In the genomic region with DNA sequence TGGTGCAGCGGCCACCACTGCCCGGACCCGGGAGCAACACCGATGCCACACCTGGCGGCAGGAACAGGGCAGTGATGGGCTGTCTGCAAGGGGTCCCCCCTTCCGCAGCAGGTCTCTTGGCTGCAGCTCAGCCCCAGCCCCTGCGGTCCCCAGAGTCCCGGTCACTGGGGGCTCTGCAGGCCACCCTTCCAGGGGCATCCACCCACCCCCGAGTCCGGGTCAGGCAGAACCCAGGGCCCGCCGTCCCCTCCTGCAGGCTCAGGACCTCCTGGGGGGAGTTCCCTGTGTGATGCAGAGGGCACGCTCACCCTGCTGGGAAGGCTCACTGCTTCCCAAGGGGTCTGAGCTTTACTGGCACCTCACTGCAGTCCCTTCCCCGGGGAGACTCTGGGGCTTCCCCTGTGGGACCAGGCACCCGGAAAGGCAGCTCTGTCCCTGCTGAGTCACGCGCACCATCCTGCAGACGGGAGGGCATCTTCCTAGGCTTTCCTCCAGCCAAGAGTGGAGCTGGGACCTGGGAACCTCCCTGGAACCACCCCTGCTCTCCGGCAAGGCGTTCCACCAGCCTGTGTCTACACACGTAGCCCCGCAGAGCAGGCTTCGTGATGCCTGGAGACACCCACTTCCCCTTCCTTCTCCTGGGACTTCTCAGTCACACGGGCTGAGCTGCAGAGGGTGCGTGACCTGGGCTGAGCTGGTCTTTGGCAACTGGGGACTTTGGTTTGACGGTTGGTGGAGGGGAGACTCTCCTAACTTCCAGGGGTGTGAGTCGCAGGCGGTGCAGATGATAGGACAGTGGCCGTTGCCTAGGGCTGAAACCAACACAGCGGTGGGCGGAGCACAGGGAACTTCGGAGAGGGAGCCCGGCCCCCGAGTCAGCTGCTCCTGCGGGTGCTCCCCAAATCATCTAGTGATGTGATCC, we compare ENCODE assay signal across 8 cellular contexts. TPM values are rescaled to one million over a fixed set of nuclear protein-coding genes. Genes with fewer than 3 reads are reported as not detected.
DNase-seq lines count a peak whose midpoint lies in the region; ATAC-seq and TF ChIP-seq lines count a peak whose summit lies in the region.

No MANE protein-coding gene starts in this region.

- H3K9me3 ChIP-seq in SK-N-SH (no peaks in the 10 kb centered on the region), suprapubic skin (no peaks in the 10 kb centered on the region)

- H3K36me3 Mint-ChIP-seq in HFFc6 (ENCODE audit: low read depth) = no peaks in the 10 kb centered on the region

- H3K9ac ChIP-seq in SK-N-SH = no peak overlapping the region

- H3F3A ChIP-seq in SK-N-SH (replicated peaks; ENCODE audit: insufficient read depth) = peaks cover 12% of the 10 kb centered on the region

- H3K9me3 Mint-ChIP-seq in HFFc6 = no peaks in the 10 kb centered on the region

- H3K4me1 ChIP-seq in SK-N-SH (ENCODE audit: control insufficient read depth in 1 of 2, insufficient read depth in 2 of 2, low read depth in 1 of 2, low read length in 1 of 2) (peaks cover 0 to 5% of the 10 kb centered on the region in 2 experiments; a peak in 1 of 4 replicates), suprapubic skin (peaks cover 58% of the 10 kb centered on the region)

- H3K4me3 ChIP-seq in SK-N-SH (ENCODE audit: low read depth in 2 of 2, low read length in 1 of 2) = no peak overlapping the region
- H3K4me3 ChIP-seq in suprapubic skin = peak overlapping the region; percentile 37

- H3K79me2 ChIP-seq in SK-N-SH (ENCODE audit: insufficient read depth) = no peaks in the 10 kb centered on the region

- 52% methylated on average over 31 of the region's 35 CpGs for WGBS in SK-N-SH (ENCODE audit: low lambda C conversion rate)
- 38% methylated on average over 16 of the region's 35 CpGs for WGBS in suprapubic skin

- CTCF ChIA-PET in SK-N-SH (lab: Yijun Ruan, JAX) = interaction anchor here (0.6 to 4.1 kb wide), 24 partner anchors 12 to 286 kb away, joined by 3 to 60 read pairs (median 4); partner anchors contain the start of genes ALYREF, ANAPC11, ARHGDIA and MRPL12

- TF ChIP-seq EP300 in SK-N-SH (IDR thresholded peaks at IDR 0.05; ENCODE audit: borderline replicate concordance in 1 of 2, low read depth in 1 of 2, low read length in 1 of 2) (no peak), suprapubic skin (IDR thresholded peaks at IDR 0.05) (no peak)

- no peaks in the 10 kb centered on the region for H4K20me1 ChIP-seq in SK-N-SH (ENCODE audit: insufficient read depth)

- peaks cover 36% of the 10 kb centered on the region for H3K4me1 Mint-ChIP-seq in HFFc6 (ENCODE audit: low read depth)

- peak; percentile 56 for ATAC-seq in HG02588 (IDR thresholded peaks at IDR 0.05; ENCODE audit: unreplicated experiment)
- no peak for ATAC-seq in HG03159 (IDR thresholded peaks at IDR 0.05; ENCODE audit: unreplicated experiment)

- no peak for TF ChIP-seq POLR2A in suprapubic skin (IDR thresholded peaks at IDR 0.05)

- no peak for TF ChIP-seq RAD21 in SK-N-SH (IDR thresholded peaks at IDR 0.05; ENCODE audit: low read length)

- DNase-seq in Caki2 (ENCODE audit: low read depth) (peak; percentile 88), SK-N-SH (no peak), glomerular visceral epithelial cell (ENCODE audit: extremely low spot score) (peak; percentile 80), suprapubic skin (ENCODE audit: low spot score in 2 of 2) (peak in 1 of 2 donors; percentile 68), HFFc6 (no peak), iPS-NIHi7 (ENCODE audit: extremely low spot score) (no peak)

- H3K27me3 ChIP-seq in SK-N-SH (ENCODE audit: insufficient read depth) = no peaks in the 10 kb centered on the region; the same call in 1 of the 2 replicates
- peaks cover 12% of the 10 kb centered on the region for H3K27me3 ChIP-seq in suprapubic skin

- no peaks in the 10 kb centered on the region for H3K9me2 ChIP-seq in SK-N-SH

- H3K27ac Mint-ChIP-seq in HFFc6 = no peak overlapping the region

- in situ Hi-C loops in Caki2 (cut with HindIII; ENCODE audit: low pct_unique_long_range_greater_than_20kb, low sequenced_read_pairs) = no loop called here

- H3K27ac ChIP-seq in SK-N-SH (ENCODE audit: low read depth in 2 of 2, low read length in 1 of 2) (no peak overlapping the region), suprapubic skin (peak overlapping the region; percentile 85)

- no peak overlapping the region for H3K4me3 Mint-ChIP-seq in HFFc6

- TF ChIP-seq CTCF in SK-N-SH (IDR thresholded peaks at IDR 0.05) (no peak), suprapubic skin (IDR thresholded peaks at IDR 0.05) (no peak), HFFc6 (IDR thresholded peaks at IDR 0.05) (no peak)

- no peak overlapping the region for H3K4me2 ChIP-seq in SK-N-SH

- no peaks in the 10 kb centered on the region for H3K36me3 ChIP-seq in SK-N-SH (replicated peaks in 1 of 2; ENCODE audit: control insufficient read depth in 1 of 2, insufficient read depth in 2 of 2, low read length in 1 of 2)
- H3K36me3 ChIP-seq in suprapubic skin = no peaks in the 10 kb centered on the region

- peak overlapping the region; percentile 81; the same call in 1 of the 2 replicates for H2AFZ ChIP-seq in SK-N-SH (ENCODE audit: low read depth)

- POLR2A ChIA-PET in SK-N-SH (lab: Yijun Ruan, JAX) = interaction anchor here (0.6 to 1.9 kb wide), 5 partner anchors 24 to 135 kb away, joined by 3 to 5 read pairs (median 4); partner anchors contain the start of genes ARHGDIA and MCRIP1

- H3K27me3 Mint-ChIP-seq in HFFc6 (ENCODE audit: insufficient read depth) = peaks cover 9% of the 10 kb centered on the region

TF ChIP-seq in SK-N-SH, 30 proteins besides CTCF, POLR2A, EP300 and RAD21:
- TF ChIP-seq JUND (IDR thresholded peaks at IDR 0.05) (no peak), RCOR1 (IDR thresholded peaks at IDR 0.05; ENCODE audit: low read length) (no peak), CHD2 (IDR thresholded peaks at IDR 0.05; ENCODE audit: low read length, partially characterized antibody) (no peak), POLR2AphosphoS5 (IDR thresholded peaks at IDR 0.05; ENCODE audit: low read depth, low read length) (no peak), RFX5 (IDR thresholded peaks at IDR 0.05; ENCODE audit: low read length) (no peak), ELF1 (IDR thresholded peaks at IDR 0.05) (no peak), YY1 (IDR thresholded peaks at IDR 0.05; ENCODE audit: low read depth) (no peak), USF1 (IDR thresholded peaks at IDR 0.05; ENCODE audit: borderline replicate concordance, low read depth) (no peak), EZH2phosphoT487 (IDR thresholded peaks at IDR 0.05; ENCODE audit: borderline replicate concordance, low read depth) (no peak), MEF2A (IDR thresholded peaks at IDR 0.05; ENCODE audit: borderline replicate concordance, low read depth) (no peak)
- TF ChIP-seq, protein P1, sequence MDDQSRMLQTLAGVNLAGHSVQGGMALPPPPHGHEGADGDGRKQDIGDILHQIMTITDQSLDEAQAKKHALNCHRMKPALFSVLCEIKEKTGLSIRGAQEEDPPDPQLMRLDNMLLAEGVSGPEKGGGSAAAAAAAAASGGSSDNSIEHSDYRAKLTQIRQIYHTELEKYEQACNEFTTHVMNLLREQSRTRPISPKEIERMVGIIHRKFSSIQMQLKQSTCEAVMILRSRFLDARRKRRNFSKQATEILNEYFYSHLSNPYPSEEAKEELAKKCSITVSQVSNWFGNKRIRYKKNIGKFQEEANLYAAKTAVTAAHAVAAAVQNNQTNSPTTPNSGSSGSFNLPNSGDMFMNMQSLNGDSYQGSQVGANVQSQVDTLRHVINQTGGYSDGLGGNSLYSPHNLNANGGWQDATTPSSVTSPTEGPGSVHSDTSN (IDR thresholded peaks at IDR 0.05) = no peak

RNA-seq across cellular contexts. Expression of gene SLC25A10, which starts 23.4 kb away (rescaled TPM):
- total RNA-seq in Caki2 (2014; rRNA removed; shearing (Covaris generic); ENCODE audit: low replicate concordance) = 93.2 and 105 TPM in 2 replicates
- 29.9 and 34.7 TPM in 2 replicates for polyA plus RNA-seq in SK-N-SH (2012; rRNA removed)
- polyA plus RNA-seq in SK-N-SH (2012; cell fraction: cytosol; rRNA removed) = 11.7 and 21.7 TPM in 2 replicates
- 44.0 and 46.7 TPM in 2 replicates for polyA plus RNA-seq in SK-N-SH (2012; cell fraction: nucleus; rRNA removed)
- total RNA-seq in suprapubic skin = 10 to 100 TPM; 14.1 to 32.0 (median 16.9) TPM
- 10 to 100 TPM; 13.2 to 21.9 (median 17.1) TPM for total RNA-seq in HFFc6 (2021; fragmentation: NEBNext Ultra II Directional; extraction: Animal tissue kit (Norgen Biotek cat#: 25700))

RNA-seq across cellular contexts. Expression of gene MRPL12, which starts 32.3 kb away (rescaled TPM):
- 185 and 238 TPM in 2 replicates for total RNA-seq in Caki2 (2014; rRNA removed; shearing (Covaris generic); ENCODE audit: low replicate concordance)
- 255 and 322 TPM in 2 replicates for polyA plus RNA-seq in SK-N-SH (2012; rRNA removed)
- 191 and 244 TPM in 2 replicates for polyA plus RNA-seq in SK-N-SH (2012; cell fraction: cytosol; rRNA removed)
- polyA plus RNA-seq in SK-N-SH (2012; cell fraction: nucleus; rRNA removed) = 113 and 204 TPM in 2 replicates
- 10 to 100 TPM; 27.6 to 65.7 (median 52.1) TPM for total RNA-seq in suprapubic skin
- 100 to 1,000 TPM; 105 to 124 (median 113) TPM for total RNA-seq in HFFc6 (2021; fragmentation: NEBNext Ultra II Directional; extraction: Animal tissue kit (Norgen Biotek cat#: 25700))

RNA-seq across cellular contexts. Expression of gene HGS, which starts 51.6 kb away (rescaled TPM):
- 87.1 and 96.6 TPM in 2 replicates for total RNA-seq in Caki2 (2014; rRNA removed; shearing (Covaris generic); ENCODE audit: low replicate concordance)
- 184 and 192 TPM in 2 replicates for polyA plus RNA-seq in SK-N-SH (2012; rRNA removed)
- 53.4 and 74.7 TPM in 2 replicates for polyA plus RNA-seq in SK-N-SH (2012; cell fraction: cytosol; rRNA removed)
- 726 and 951 TPM in 2 replicates for polyA plus RNA-seq in SK-N-SH (2012; cell fraction: nucleus; rRNA removed)
- 100 to 1,000 TPM in 3 of 4 donors, 10 to 100 TPM in 1; 91.0 to 181 (median 107) TPM for total RNA-seq in suprapubic skin
- 100 to 1,000 TPM; 106 to 127 (median 116) TPM for total RNA-seq in HFFc6 (2021; fragmentation: NEBNext Ultra II Directional; extraction: Animal tissue kit (Norgen Biotek cat#: 25700))

RNA-seq across cellular contexts. Expression of gene ARL16, which starts 51.8 kb away (rescaled TPM):
- total RNA-seq in Caki2 (2014; rRNA removed; shearing (Covaris generic); ENCODE audit: low replicate concordance) = 75.3 and 89.9 TPM in 2 replicates
- 148 and 166 TPM in 2 replicates for polyA plus RNA-seq in SK-N-SH (2012; rRNA removed)
- polyA plus RNA-seq in SK-N-SH (2012; cell fraction: cytosol; rRNA removed) = 127 and 132 TPM in 2 replicates
- 281 and 480 TPM in 2 replicates for polyA plus RNA-seq in SK-N-SH (2012; cell fraction: nucleus; rRNA removed)
- 10 to 100 TPM; 20.2 to 39.4 (median 36.2) TPM for total RNA-seq in suprapubic skin
- 10 to 100 TPM; 39.4 to 50.5 (median 46.7) TPM for total RNA-seq in HFFc6 (2021; fragmentation: NEBNext Ultra II Directional; extraction: Animal tissue kit (Norgen Biotek cat#: 25700))

Comparison
In these comparisons a context has a peak if more than half of its experiments do, and no peak if none do; other contexts are left out.
1. DNase-seq: peak in Caki2 (single experiment) and glomerular visceral epithelial cell (single experiment); none in SK-N-SH (single experiment), HFFc6 (single experiment) and iPS-NIHi7 (single experiment).